In genomic region chr10:98266647-98267046, GRCh38 we compare ENCODE assay signal across 15 cellular contexts. TPM values are rescaled to one million over a fixed set of nuclear protein-coding genes. Genes with fewer than 3 reads are reported as not detected.
DNase-seq lines count a peak whose midpoint lies in the region; TF ChIP-seq lines count a peak whose summit lies in the region.
"Had no signal": no experiment of that assay in that cellular context is flagged by ENCODE, and none has a peak within 500 bp of the region (broad histone marks: within the 10 kb centered on the region; RNA-seq: fewer than 3 reads in every experiment).

No MANE protein-coding gene starts in this region.

- H3K9me3 ChIP-seq in HEK293 (ENCODE audit: control insufficient read depth, insufficient read depth, low read depth, low read length) (no peaks in the 10 kb centered on the region), endodermal cell (ENCODE audit: control insufficient read depth, low read length) (no peaks in the 10 kb centered on the region), BE2C (no peaks in the 10 kb centered on the region)

- H3K4me1 Mint-ChIP-seq in endodermal cell (peaks cover 18% of the 10 kb centered on the region), osteocyte (ENCODE audit: unreplicated experiment) (peaks cover 32% of the 10 kb centered on the region)

- H3K27me3 Mint-ChIP-seq in endodermal cell (ENCODE audit: insufficient read depth) (peaks cover 26% of the 10 kb centered on the region), osteocyte (ENCODE audit: unreplicated experiment) (no peaks in the 10 kb centered on the region)

- H3K36me3 Mint-ChIP-seq in endodermal cell (ENCODE audit: low read depth) (no peaks in the 10 kb centered on the region), osteocyte (ENCODE audit: unreplicated experiment) (no peaks in the 10 kb centered on the region)

- no peak overlapping the region for H3K27ac ChIP-seq in HEK293 (ENCODE audit: extremely low read depth, low read depth, low read length)
- H3K27ac ChIP-seq in endodermal cell (ENCODE audit: low read depth, low read length): no peak overlapping the region

- TF ChIP-seq CTCF in BJ (IDR thresholded peaks at IDR 0.05; ENCODE audit: insufficient read depth, low read depth, low read length) (no peak), HEK293 (tag by site-specific recombination; IDR thresholded peaks at IDR 0.05) (no peak), endodermal cell (conservative IDR thresholded peaks at IDR 0.05) (no peak), osteocyte (IDR thresholded peaks at IDR 0.05) (no peak), BE2C (IDR thresholded peaks at IDR 0.05; ENCODE audit: low read depth, low read length) (no peak)

- WGBS in endodermal cell (ENCODE audit: insufficient coverage in 1 of 2, insufficient read length in 1 of 2), 2 experiments: 81 to 87% methylated on average over 2 to 5 of the region's 5 CpGs

- H3K4me1 ChIP-seq in HEK293 (ENCODE audit: control insufficient read depth, insufficient read depth, low read length) (no peaks in the 10 kb centered on the region), endodermal cell (ENCODE audit: control insufficient read depth, insufficient read depth, low read length) (peaks cover 5% of the 10 kb centered on the region), BE2C (no peaks in the 10 kb centered on the region)

- H3K9me3 Mint-ChIP-seq in endodermal cell: no peaks in the 10 kb centered on the region
- H3K9me3 Mint-ChIP-seq in osteocyte (ENCODE audit: unreplicated experiment): no peaks in the 10 kb centered on the region
- H3K9me3 Mint-ChIP-seq: activated T-helper 1 cell treated with anti-CD3 and anti-CD28 coated beads, Interleukin-12 subunit alpha, Interleukin-12 subunit beta, Interleukin-2, Interleukin-4 antibody, amounts not matched to agents 30 ng/mL and 10 ng/mL and 1 ng/mL, durations not matched to agents 14 hours and 24 hours and 36 hours had no signal

- H3K36me3 ChIP-seq in BJ (ENCODE audit: control insufficient read depth, insufficient read depth, low read length): peaks cover 9% of the 10 kb centered on the region
- H3K36me3 ChIP-seq in HEK293 (ENCODE audit: control insufficient read depth in 2 of 2, insufficient read depth in 1 of 2, low read length in 2 of 2): no peaks in the 10 kb centered on the region
- H3K36me3 ChIP-seq in endodermal cell (ENCODE audit: control insufficient read depth, insufficient read depth, low read length): no peaks in the 10 kb centered on the region
- H3K36me3 ChIP-seq in BE2C: no peaks in the 10 kb centered on the region

- H3K9ac ChIP-seq in endodermal cell (ENCODE audit: extremely low read depth, low read length, poor library complexity, severe bottlenecking): no peak overlapping the region

- H3K4me3 ChIP-seq in BJ (ENCODE audit: low read depth, low read length): peak overlapping the region; percentile 53
- H3K4me3 ChIP-seq in HEK293 (ENCODE audit: low read depth, low read length): no peak overlapping the region
- no peak overlapping the region for H3K4me3 ChIP-seq in endodermal cell (ENCODE audit: low read length)
- H3K4me3 ChIP-seq in BE2C (ENCODE audit: low read depth, low read length): no peak overlapping the region
- H3K4me3 ChIP-seq: lung had no signal

- CTCF ChIA-PET in BJ (lab: Yijun Ruan, JAX) (interaction anchor here (0.7 to 6.4 kb wide), 5 partner anchors 10 to 128 kb away, joined by 3 to 47 read pairs (median 8); no protein-coding TSS in a partner anchor), HEK293 (lab: Yijun Ruan, JAX) (interaction anchor here (0.6 to 2.4 kb wide), 3 partner anchors 43 to 769 kb away, joined by 3 to 13 read pairs (median 3); no protein-coding TSS in a partner anchor)

- peak overlapping the region; percentile 63 for H3K4me3 Mint-ChIP-seq in endodermal cell
- no peak overlapping the region for H3K4me3 Mint-ChIP-seq in osteocyte (ENCODE audit: unreplicated experiment)
- H3K4me3 Mint-ChIP-seq: activated T-helper 1 cell treated with anti-CD3 and anti-CD28 coated beads, Interleukin-12 subunit alpha, Interleukin-12 subunit beta, Interleukin-2, Interleukin-4 antibody, amounts not matched to agents 30 ng/mL and 10 ng/mL and 1 ng/mL, durations not matched to agents 14 hours and 24 hours and 36 hours had no signal

- DNase-seq in BJ (ENCODE audit: low read depth) (no peak), endodermal cell (no peak), osteocyte (ENCODE audit: extremely low spot score, unreplicated experiment) (no peak), NCI-H446 (lab: John Stamatoyannopoulos, UW) (no peak), putamen (ENCODE audit: low spot score) (no peak), NCI-H345 (lab: John Stamatoyannopoulos, UW) (no peak), BE2C (no peak)
- DNase-seq: activated CD4-positive, alpha-beta T cell treated with anti-CD3 and anti-CD28 coated beads for 4 hours; C1 segment of cervical spinal cord; Kasumi-1; NCI-H2107; stimulated activated CD4-positive, alpha-beta T cell treated with anti-CD3 and anti-CD28 coated beads, Interleukin-2, amount 100 ng/mL, for 24 hours had no signal

- POLR2A ChIA-PET in BJ (lab: Charles Lee) (no interaction called here), HEK293 (lab: Yijun Ruan, JAX) (no interaction called here)

- no peaks in the 10 kb centered on the region for H3K27me3 ChIP-seq in BJ (ENCODE audit: control insufficient read depth, insufficient read depth, low read length)
- no peaks in the 10 kb centered on the region for H3K27me3 ChIP-seq in endodermal cell (ENCODE audit: control insufficient read depth, insufficient read depth, low read length, poor library complexity, severe bottlenecking)
- no peaks in the 10 kb centered on the region for H3K27me3 ChIP-seq in BE2C

- H3K27ac Mint-ChIP-seq in endodermal cell (no peak overlapping the region), osteocyte (ENCODE audit: unreplicated experiment) (peak overlapping the region; percentile 1)
- H3K27ac Mint-ChIP-seq: activated T-helper 1 cell treated with anti-CD3 and anti-CD28 coated beads, Interleukin-12 subunit alpha, Interleukin-12 subunit beta, Interleukin-2, Interleukin-4 antibody, amounts not matched to agents 30 ng/mL and 10 ng/mL and 1 ng/mL, durations not matched to agents 14 hours and 24 hours and 36 hours had no signal

TF ChIP-seq in HEK293, 187 proteins besides CTCF, POLR2A, EP300 and RAD21:
- TF ChIP-seq ZNF621 (tag by site-specific recombination; IDR thresholded peaks at IDR 0.05): no peak
- peak; percentile 78 for TF ChIP-seq ZFP3 (tag by site-specific recombination; IDR thresholded peaks at IDR 0.05; ENCODE audit: low read depth)
- no peak for TF ChIP-seq KLF1 (tag by site-specific recombination; IDR thresholded peaks at IDR 0.05)
- TF ChIP-seq GLIS1 (tag by site-specific recombination; IDR thresholded peaks at IDR 0.05): peak; percentile 84
- TF ChIP-seq PRDM1 (tag by site-specific recombination; IDR thresholded peaks at IDR 0.05): 0 out of 2 replicates have a peak, but pooled peaks have one; percentile 16
- peak; percentile 95 for TF ChIP-seq ZFHX2 (tag by site-specific recombination; conservative IDR thresholded peaks at IDR 0.05)
- TF ChIP-seq ZNF529 (tag by site-specific recombination; IDR thresholded peaks at IDR 0.05; ENCODE audit: insufficient replicate concordance): no peak
- TF ChIP-seq ZNF423 (tag by site-specific recombination; IDR thresholded peaks at IDR 0.05): no peak
- TF ChIP-seq TCF7L2 (IDR thresholded peaks at IDR 0.05; ENCODE audit: borderline replicate concordance, low read depth, low read length): no peak
- TF ChIP-seq SALL2 (tag by site-specific recombination; IDR thresholded peaks at IDR 0.05; ENCODE audit: borderline replicate concordance): no peak
- TF ChIP-seq ZIC2 (tag by site-specific recombination; IDR thresholded peaks at IDR 0.05): no peak
- no peak for TF ChIP-seq ZBTB49 (tag by site-specific recombination; IDR thresholded peaks at IDR 0.05; ENCODE audit: low read depth)
- no peak for TF ChIP-seq ZNF132 (tag by site-specific recombination; IDR thresholded peaks at IDR 0.05; ENCODE audit: borderline replicate concordance)
- no peak for TF ChIP-seq ZNF626 (tag by site-specific recombination; IDR thresholded peaks at IDR 0.05)
- no peak for TF ChIP-seq ZNF140 (tag by site-specific recombination; IDR thresholded peaks at IDR 0.05)
- TF ChIP-seq ZFP69B (tag by site-specific recombination; IDR thresholded peaks at IDR 0.05): no peak
- peak; percentile 94 for TF ChIP-seq EGR2 (tag by site-specific recombination; IDR thresholded peaks at IDR 0.05; ENCODE audit: low read depth)
- TF ChIP-seq ZNF610 (tag by site-specific recombination; IDR thresholded peaks at IDR 0.05; ENCODE audit: borderline replicate concordance): no peak
TF ChIP-seq in HEK293: peak in this region for 5.

RNA-seq across cellular contexts. Expression of gene LOXL4, which starts 1.3 kb away (rescaled TPM):
- polyA plus RNA-seq in BJ (2011; rRNA removed): 67.9 and 75.5 TPM in 2 replicates
- polyA minus RNA-seq in BJ (2011; rRNA and poly(A)+ RNA removed): 32.5 and 61.1 TPM in 2 replicates
- total RNA-seq in endodermal cell: under 1 TPM; 0.57 to 0.77 TPM
- polyA plus RNA-seq in endodermal cell (2013, experiment 1 of 2): 4.0 TPM
- polyA plus RNA-seq in endodermal cell (2013, experiment 2 of 2): 4.2 TPM
- 2.1 and 2.9 TPM in 2 replicates for total RNA-seq in osteocyte
- 0.28 TPM for polyA plus RNA-seq in BE2C (2012; ENCODE audit: insufficient read depth, insufficient read length, low read depth)
- total RNA-seq: activated T-helper 1 cell treated with anti-CD3 and anti-CD28 coated beads, Interleukin-12 subunit alpha, Interleukin-12 subunit beta, Interleukin-2, Interleukin-4 antibody, amounts not matched to agents 30 ng/mL and 10 ng/mL and 1 ng/mL, durations not matched to agents 14 hours and 24 hours and 36 hours had no signal
